In genomic region chr7:47571355-47572100, GRCh38 we compare ENCODE assay signal across 8 cellular contexts. TPM values are rescaled to one million over a fixed set of nuclear protein-coding genes. Genes with fewer than 3 reads are reported as not detected.
DNase-seq lines count a peak whose midpoint lies in the region; ATAC-seq and TF ChIP-seq lines count a peak whose summit lies in the region.

No MANE protein-coding gene starts in this region.

- intact Hi-C loops in body of pancreas (cut with DNase I): loop anchor here (10.0 kb wide), 1 partner anchor 97 kb away; no protein-coding TSS in a partner anchor
- intact Hi-C loops in left colon (cut with DNase I, micrococcal nuclease): loop anchor here in 1 of 2 donors (10.0 kb wide), 1 partner anchor 117 kb away; no protein-coding TSS in a partner anchor

- TF ChIP-seq CTCF in body of pancreas (IDR thresholded peaks at IDR 0.05): peak in 4 of 7 experiments; percentile 19 to 42 (median 33)

- peaks cover 100% of the 10 kb centered on the region for H3K4me1 ChIP-seq in body of pancreas

- ATAC-seq in body of pancreas (peak; percentile 61), left colon (peak; percentile 71), HG03378 (IDR thresholded peaks at IDR 0.05; ENCODE audit: unreplicated experiment) (no peak), HG03280 (IDR thresholded peaks at IDR 0.05; ENCODE audit: unreplicated experiment) (no peak)

- peak overlapping the region; percentile 80 to 95 (median 92) for H3K27ac ChIP-seq in body of pancreas

- DNase-seq in DMS153 treated with DMSO at 0.1 percent for 48 hours (lab: John Stamatoyannopoulos, UW; ENCODE audit: unreplicated experiment): peak; percentile 91
- peak; percentile 82 for DNase-seq in NCI-H146 (lab: John Stamatoyannopoulos, UW)
- DNase-seq in body of pancreas: peak; percentile 77 to 89 (median 88)
- peak; percentile 67 to 74 for DNase-seq in left colon
- DNase-seq in superior temporal gyrus (ENCODE audit: extremely low spot score): peak; percentile 33
- no peak for DNase-seq in GF-D8 (lab: John Stamatoyannopoulos, UW)

- no peak overlapping the region for H3K4me3 ChIP-seq in body of pancreas

- no peaks in the 10 kb centered on the region for H3K27me3 ChIP-seq in body of pancreas

- TF ChIP-seq POLR2A in body of pancreas (IDR thresholded peaks at IDR 0.05): peak in 2 of 3 donors; percentile 59 to 66

- no peaks in the 10 kb centered on the region for H3K9me3 ChIP-seq in body of pancreas

- H3K36me3 ChIP-seq in body of pancreas (replicated peaks in 1 of 2; ENCODE audit: insufficient read depth in 1 of 2, low read depth in 2 of 2): no peaks in the 10 kb centered on the region

- 0 to 12% methylated on average over 13 to 23 of the region's 23 CpGs for WGBS in body of pancreas, 2 donors

RNA-seq across cellular contexts. Expression of gene TNS3, which starts 10.4 kb away (rescaled TPM):
- total RNA-seq in body of pancreas: 100 to 1,000 TPM; 100 to 265 TPM
- 10 to 100 TPM; 56.9 to 62.3 TPM for total RNA-seq in left colon

Comparison
In these comparisons a context has a peak if more than half of its experiments do, and no peak if none do; other contexts are left out.
1. ATAC-seq: peak in body of pancreas (single experiment) and left colon (single experiment); none in HG03378 (single experiment) and HG03280 (single experiment).